19 cellular contexts compared by ENCODE assay signal in the genomic region with DNA sequence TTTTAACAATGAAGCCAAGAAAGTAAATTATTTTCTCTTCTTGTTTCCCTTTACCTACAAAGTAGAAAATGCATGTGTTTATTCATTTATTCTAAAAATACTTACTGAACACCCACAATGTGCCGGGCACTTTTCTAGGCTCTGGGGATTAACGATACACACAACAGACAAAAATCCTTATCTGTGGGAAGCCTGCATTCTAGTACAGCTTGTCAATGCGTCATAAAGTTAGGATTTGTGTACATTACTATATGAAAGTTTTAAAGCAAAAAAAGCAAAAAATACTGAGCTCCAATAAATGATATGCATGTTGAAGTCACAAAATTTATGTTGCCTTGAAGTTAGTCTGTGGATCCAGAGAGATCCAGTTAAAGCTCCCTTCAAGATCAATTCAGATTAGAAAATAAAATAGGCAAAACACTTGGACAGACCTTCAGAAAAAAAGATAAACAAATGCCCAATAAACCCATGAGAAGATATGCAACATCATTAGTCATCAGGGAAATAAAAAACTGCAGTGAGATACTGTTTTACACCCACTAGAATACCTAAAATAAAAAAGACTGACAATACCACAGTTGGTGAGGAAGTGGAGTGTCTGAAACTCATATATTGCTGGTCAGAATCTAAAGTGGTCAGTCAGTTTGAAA. TPM values are rescaled to one million over a fixed set of nuclear protein-coding genes. Genes with fewer than 3 reads are reported as not detected.
A peak's percentile ranks its signal among the peaks of the same experiment; 100 is the strongest.
DNase-seq lines count a peak whose midpoint lies in the region; ATAC-seq and TF ChIP-seq lines count a peak whose summit lies in the region.
"Had no signal": no experiment of that assay in that cellular context is flagged by ENCODE, and none has a peak within 500 bp of the region (broad histone marks: within the 10 kb centered on the region; RNA-seq: fewer than 3 reads in every experiment).

No MANE protein-coding gene starts in this region.

- no peak overlapping the region for H4K8ac ChIP-seq in mesenchymal stem cell (ENCODE audit: low read length)

- no peak overlapping the region for H2BK12ac ChIP-seq in mesenchymal stem cell (ENCODE audit: low read length in 2 of 2)

- H3K23ac ChIP-seq in mesenchymal stem cell (ENCODE audit: low read length in 2 of 2): no peak overlapping the region

- H3K14ac ChIP-seq in mesenchymal stem cell (ENCODE audit: low read length in 2 of 2): no peak overlapping the region

- TF ChIP-seq CTCF in BJ (IDR thresholded peaks at IDR 0.05; ENCODE audit: insufficient read depth, low read depth, low read length) (no peak), HCT116 (IDR thresholded peaks at IDR 0.05 in 2 of 3, conservative IDR thresholded peaks at IDR 0.05 in 1 of 3; ENCODE audit: borderline replicate concordance in 1 of 3, insufficient read depth in 1 of 3, low read depth in 2 of 3, low read length in 2 of 3) (no peak), endothelial cell (IDR thresholded peaks at IDR 0.05; ENCODE audit: unreplicated experiment) (no peak)

- H3K18ac ChIP-seq in mesenchymal stem cell (ENCODE audit: low read depth in 1 of 2, low read length in 2 of 2): no peak overlapping the region

- peaks cover 40% of the 10 kb centered on the region for H3K79me1 ChIP-seq in mesenchymal stem cell (replicated peaks; ENCODE audit: low read length, poor library complexity, severe bottlenecking)

- H3K4me3 ChIP-seq in BJ (ENCODE audit: low read depth, low read length) (no peak overlapping the region), HCT116 (replicated peaks in 1 of 2; ENCODE audit: low read depth in 1 of 2, low read length in 2 of 2) (no peak overlapping the region), mesenchymal stem cell (ENCODE audit: insufficient read depth in 1 of 2, low read depth in 1 of 2, low read length in 2 of 2) (no peak overlapping the region)
- H3K4me3 ChIP-seq: BLaER1 treated with 17β-estradiol and CSF1 and Interleukin-3, amounts not matched to agents 10 nM and 100 nM; Peyer's patch; skin epidermis; suprapubic skin had no signal

- H3K27ac ChIP-seq in HCT116 (ENCODE audit: low read depth, low read length) (no peak overlapping the region), mesenchymal stem cell (ENCODE audit: low read length, poor library complexity, severe bottlenecking) (no peak overlapping the region)
- H3K27ac ChIP-seq: BLaER1 treated with 17β-estradiol and CSF1 and Interleukin-3, amounts not matched to agents 10 nM and 100 nM; Peyer's patch; skin epidermis; suprapubic skin had no signal

- TF ChIP-seq POLR2A in HCT116 (IDR thresholded peaks at IDR 0.05; ENCODE audit: borderline replicate concordance, extremely low read depth, insufficient read depth, insufficient read length): no peak

- H3K27ac Mint-ChIP-seq in activated T-helper 17 cell treated with anti-CD3 and anti-CD28 coated beads, Interleukin-2, amount 50 U/mL, for 72 hours: peak overlapping the region; percentile 45
- no peak overlapping the region for H3K27ac Mint-ChIP-seq in endothelial cell (ENCODE audit: unreplicated experiment)
- H3K27ac Mint-ChIP-seq: activated CD4-positive, alpha-beta memory T cell treated with anti-CD3 and anti-CD28 coated beads, Interleukin-2, amount 10 ng/mL, durations not matched to agents 7 days and 5 days had no signal

- TF ChIP-seq RAD21 in HCT116 (IDR thresholded peaks at IDR 0.05; ENCODE audit: low read depth): no peak

- no peaks in the 10 kb centered on the region for H3K9me2 ChIP-seq in HCT116 (ENCODE audit: insufficient read depth)

- intact Hi-C loops in HCT116 (cut with micrococcal nuclease): no loop called here

- H2BK120ac ChIP-seq in mesenchymal stem cell (ENCODE audit: low read depth, low read length): no peak overlapping the region

- H3K9ac ChIP-seq in HCT116 (ENCODE audit: low read length) (no peak overlapping the region), mesenchymal stem cell (ENCODE audit: low read length) (no peak overlapping the region)

- H3K79me2 ChIP-seq in HCT116 (ENCODE audit: insufficient read depth, low read length): no peaks in the 10 kb centered on the region; the same call in 1 of the 2 replicates

- peaks cover 2% of the 10 kb centered on the region for H3K36me3 ChIP-seq in BJ (ENCODE audit: control insufficient read depth, insufficient read depth, low read length)
- H3K36me3 ChIP-seq in HCT116 (ENCODE audit: control insufficient read depth in 1 of 2, insufficient read depth in 2 of 2, low read length in 2 of 2): peaks cover 15 to 17% of the 10 kb centered on the region in 2 experiments
- peaks cover 24 to 74% of the 10 kb centered on the region in 2 experiments for H3K36me3 ChIP-seq in mesenchymal stem cell (ENCODE audit: control insufficient read depth in 1 of 2, insufficient read depth in 2 of 2, low read depth in 1 of 2, low read length in 2 of 2)

- POLR2A ChIA-PET in BJ (lab: Charles Lee) (interaction anchor here (0.6 kb wide), 1 partner anchor 11 kb away, joined by 3 read pairs; no protein-coding TSS in a partner anchor), HCT116 (lab: Charles Lee) (no interaction called here)

- CTCF ChIA-PET in BJ (lab: Yijun Ruan, JAX): interaction anchor here (0.6 to 1.0 kb wide), 3 partner anchors 10 to 15 kb away, joined by 3 to 4 read pairs (median 3); no protein-coding TSS in a partner anchor
- CTCF ChIA-PET in HCT116 (lab: Charles Lee): no interaction called here

- H3K36me3 Mint-ChIP-seq in activated T-helper 17 cell treated with anti-CD3 and anti-CD28 coated beads, Interleukin-2, amount 50 U/mL, for 72 hours (ENCODE audit: low read depth): peaks cover 100% of the 10 kb centered on the region
- H3K36me3 Mint-ChIP-seq in endothelial cell (ENCODE audit: low read depth, unreplicated experiment): peaks cover 13% of the 10 kb centered on the region

- no peak overlapping the region for H2AK5ac ChIP-seq in mesenchymal stem cell (ENCODE audit: low read length, severe bottlenecking)

- H3K4me2 ChIP-seq in HCT116 (ENCODE audit: low read length): no peak overlapping the region
- H3K4me2 ChIP-seq in mesenchymal stem cell (ENCODE audit: low read length, poor library complexity, severe bottlenecking): no peak overlapping the region

- no peaks in the 10 kb centered on the region for H3K27me3 Mint-ChIP-seq in activated T-helper 17 cell treated with anti-CD3 and anti-CD28 coated beads, Interleukin-2, amount 50 U/mL, for 72 hours
- H3K27me3 Mint-ChIP-seq in endothelial cell (ENCODE audit: unreplicated experiment): no peaks in the 10 kb centered on the region
- H3K27me3 Mint-ChIP-seq: activated CD4-positive, alpha-beta memory T cell treated with anti-CD3 and anti-CD28 coated beads, Interleukin-2, amount 10 ng/mL, durations not matched to agents 7 days and 5 days had no signal

- H2BK5ac ChIP-seq in mesenchymal stem cell (ENCODE audit: low read depth, low read length, poor library complexity, severe bottlenecking): no peak overlapping the region

- no peaks in the 10 kb centered on the region for H3K27me3 ChIP-seq in BJ (ENCODE audit: control insufficient read depth, insufficient read depth, low read length)
- H3K27me3 ChIP-seq in HCT116 (ENCODE audit: insufficient read depth, low read length): no peaks in the 10 kb centered on the region
- no peaks in the 10 kb centered on the region for H3K27me3 ChIP-seq in mesenchymal stem cell (ENCODE audit: control insufficient read depth in 1 of 2, insufficient read depth in 1 of 2, low read length in 2 of 2)
- H3K27me3 ChIP-seq: BLaER1 treated with 17β-estradiol and CSF1 and Interleukin-3, amounts not matched to agents 10 nM and 100 nM; Peyer's patch; suprapubic skin had no signal

- H3K9me3 Mint-ChIP-seq in activated T-helper 17 cell treated with anti-CD3 and anti-CD28 coated beads, Interleukin-2, amount 50 U/mL, for 72 hours: no peaks in the 10 kb centered on the region
- no peaks in the 10 kb centered on the region for H3K9me3 Mint-ChIP-seq in endothelial cell (ENCODE audit: unreplicated experiment)
- H3K9me3 Mint-ChIP-seq: activated CD4-positive, alpha-beta memory T cell treated with anti-CD3 and anti-CD28 coated beads, Interleukin-2, amount 10 ng/mL, durations not matched to agents 7 days and 5 days had no signal

- no CpG with 5 or more reads among the region's 3 CpGs for WGBS in mesenchymal stem cell

- RAD21 ChIA-PET in HCT116 (lab: Charles Lee; ENCODE audit: low non-redundant PET in 1 of 2, low total read pairs in 2 of 2, uncharacterized antibody in 2 of 2, unreplicated experiment in 2 of 2): no interaction called here

- H3K4me1 Mint-ChIP-seq in activated T-helper 17 cell treated with anti-CD3 and anti-CD28 coated beads, Interleukin-2, amount 50 U/mL, for 72 hours: peaks cover 33% of the 10 kb centered on the region
- H3K4me1 Mint-ChIP-seq in endothelial cell (ENCODE audit: unreplicated experiment): peaks cover 2% of the 10 kb centered on the region

- no peak overlapping the region for H4K91ac ChIP-seq in mesenchymal stem cell (ENCODE audit: low read length)

- H4K20me1 ChIP-seq in HCT116 (ENCODE audit: insufficient read depth): no peaks in the 10 kb centered on the region

- peaks cover 4% of the 10 kb centered on the region in 2 experiments; a peak in 2 of 4 replicates for H3K4me1 ChIP-seq in HCT116 (ENCODE audit: control insufficient read depth in 1 of 2, insufficient read depth in 2 of 2, low read length in 2 of 2)
- no peaks in the 10 kb centered on the region for H3K4me1 ChIP-seq in mesenchymal stem cell (ENCODE audit: control insufficient read depth, insufficient read depth, low read depth, low read length)

- DNase-seq in BJ (ENCODE audit: low read depth) (peak; percentile 52), HCT116 (ENCODE audit: low read depth, low spot score) (no peak), mesenchymal stem cell (peak; percentile 70), SHP77 treated with DMSO at 0.1 percent for 48 hours (lab: John Stamatoyannopoulos, UW) (no peak), NCI-H1105 treated with DMSO at 0.1 percent for 48 hours (lab: John Stamatoyannopoulos, UW) (no peak), endothelial cell (ENCODE audit: low spot score) (no peak)
- DNase-seq: activated CD4-positive, alpha-beta memory T cell treated with anti-CD3 and anti-CD28 coated beads, Interleukin-2, amount 10 ng/mL, durations not matched to agents 7 days and 5 days; activated effector memory CD4-positive, alpha-beta T cell treated with Interleukin-2 at 50 U/mL for 16 hours; cerebellar nuclear complex; GF-D8; NCI-H1417 treated with DMSO at 0.1 percent for 48 hours; NCI-H2171; NCI-H82; Peyer's patch; stimulated activated CD4-positive, alpha-beta T cell treated with anti-CD3 and anti-CD28 coated beads, Interleukin-4, amount 100 ng/mL, for 4 hours had no signal

- H2AFZ ChIP-seq in HCT116 (ENCODE audit: low read depth, low read length, poor library complexity, severe bottlenecking) (no peak overlapping the region), mesenchymal stem cell (ENCODE audit: low read depth, low read length) (no peak overlapping the region)

- H3K9me3 ChIP-seq in HCT116 (ENCODE audit: control insufficient read depth in 1 of 2, insufficient read depth in 1 of 2, low read depth in 1 of 2, low read length in 2 of 2): no peaks in the 10 kb centered on the region
- H3K9me3 ChIP-seq in mesenchymal stem cell (ENCODE audit: control insufficient read depth, low read length): no peaks in the 10 kb centered on the region
- H3K9me3 ChIP-seq: BLaER1 treated with 17β-estradiol and CSF1 and Interleukin-3, amounts not matched to agents 10 nM and 100 nM; Peyer's patch; suprapubic skin had no signal

- H3K4ac ChIP-seq in mesenchymal stem cell (ENCODE audit: low read depth in 1 of 2, low read length in 2 of 2): no peak overlapping the region

- no peak overlapping the region for H2BK15ac ChIP-seq in mesenchymal stem cell (ENCODE audit: low read depth, poor library complexity, severe bottlenecking)

- ATAC-seq in HCT116: no peak
- ATAC-seq in activated T-helper 17 cell treated with anti-CD3 and anti-CD28 coated beads, Interleukin-2, amount 50 U/mL, for 72 hours (replicated peaks): no peak

- no peak overlapping the region for H3K4me3 Mint-ChIP-seq in activated T-helper 17 cell treated with anti-CD3 and anti-CD28 coated beads, Interleukin-2, amount 50 U/mL, for 72 hours
- H3K4me3 Mint-ChIP-seq in endothelial cell (ENCODE audit: unreplicated experiment): no peak overlapping the region
- H3K4me3 Mint-ChIP-seq: activated CD4-positive, alpha-beta memory T cell treated with anti-CD3 and anti-CD28 coated beads, Interleukin-2, amount 10 ng/mL, durations not matched to agents 7 days and 5 days had no signal

- TSS peak; percentile 2 for BruUV-seq in HCT116 (replicated peaks; lab: Mats Ljungman, UMichigan)

RNA-seq across cellular contexts. Expression of gene KCNQ4, which starts 33.1 kb away (rescaled TPM):
- polyA plus RNA-seq in BJ (2011; rRNA removed): 0.02 and 0.06 TPM in 2 replicates
- polyA minus RNA-seq in BJ (2011; rRNA and poly(A)+ RNA removed): 0.09 and 0.10 TPM in 2 replicates
- total RNA-seq in HCT116 (2021; ENCODE audit: unreplicated experiment) (4.1 TPM), endothelial cell (ENCODE audit: unreplicated experiment) (1.5 TPM)
- polyA plus RNA-seq in HCT116 (2012): 4.2 and 4.7 TPM in 2 replicates
- total RNA-seq in activated T-helper 17 cell treated with anti-CD3 and anti-CD28 coated beads, Interleukin-2, amount 50 U/mL, for 72 hours: 1 to 10 TPM in 1 of 2 donors, under 1 TPM in 1; 0.45 to 1.5 TPM
- polyA plus RNA-seq in mesenchymal stem cell (2013, experiment 1 of 2): 0.10 TPM
- 0.14 TPM for polyA plus RNA-seq in mesenchymal stem cell (2013, experiment 2 of 2)

RNA-seq across cellular contexts. Expression of gene NFYC, which starts 58.9 kb away (rescaled TPM):
- polyA plus RNA-seq in BJ (2011; rRNA removed): 35.0 and 63.2 TPM in 2 replicates
- 50.8 and 59.2 TPM in 2 replicates for polyA minus RNA-seq in BJ (2011; rRNA and poly(A)+ RNA removed)
- total RNA-seq in HCT116 (2021; ENCODE audit: unreplicated experiment): 63.3 TPM
- polyA plus RNA-seq in HCT116 (2012): 70.5 and 71.3 TPM in 2 replicates
- total RNA-seq in activated T-helper 17 cell treated with anti-CD3 and anti-CD28 coated beads, Interleukin-2, amount 50 U/mL, for 72 hours: 10 to 100 TPM; 61.2 to 65.2 TPM
- polyA plus RNA-seq in mesenchymal stem cell (2013, experiment 1 of 2): 32.5 TPM
- polyA plus RNA-seq in mesenchymal stem cell (2013, experiment 2 of 2): 32.5 TPM
- total RNA-seq in endothelial cell (ENCODE audit: unreplicated experiment): 49.7 TPM

Comparison
In these comparisons a context has a peak if more than half of its experiments do, and no peak if none do; other contexts are left out.
1. DNase-seq: peak in BJ (single experiment) and mesenchymal stem cell (single experiment); none in HCT116 (single experiment), SHP77 treated with DMSO at 0.1 percent for 48 hours (single experiment), NCI-H1105 treated with DMSO at 0.1 percent for 48 hours (single experiment) and endothelial cell (single experiment).